Comparison of ENCODE assay signal across 8 cellular contexts in genomic region chr9:14321517-14322125, GRCh38. TPM values are rescaled to one million over a fixed set of nuclear protein-coding genes. Genes with fewer than 3 reads are reported as not detected.
DNase-seq lines count a peak whose midpoint lies in the region; ATAC-seq, FAIRE-seq and TF ChIP-seq lines count a peak whose summit lies in the region.

No MANE protein-coding gene starts in this region.

- peaks cover 22% of the 10 kb centered on the region for H3K4me1 Mint-ChIP-seq in T-helper 17 cell

- peaks cover 23% of the 10 kb centered on the region for H3K27me3 Mint-ChIP-seq in T-helper 17 cell

- peak overlapping the region; percentile 94 for H3K4me3 Mint-ChIP-seq in T-helper 17 cell

- peak; percentile 57 for DNase-seq in NCI-H2171 treated with DMSO at 0.1 percent for 48 hours (lab: John Stamatoyannopoulos, UW)
- DNase-seq in NCI-H2171 (lab: John Stamatoyannopoulos, UW), result no peak
- no peak for DNase-seq in T-helper 17 cell
- DNase-seq in spleen, result no peak
- DNase-seq in CD1c-positive myeloid dendritic cell (ENCODE audit: extremely low spot score), result no peak
- DNase-seq in UCSD-AML1 (lab: John Stamatoyannopoulos, UW; ENCODE audit: unreplicated experiment), result no peak
- no peak for DNase-seq in urothelium cell line (ENCODE audit: low spot score)

- no peak for TF ChIP-seq POLR2A in gastroesophageal sphincter (IDR thresholded peaks at IDR 0.05)
- TF ChIP-seq POLR2A in spleen (IDR thresholded peaks at IDR 0.05), result no peak

- H3K4me1 ChIP-seq in gastroesophageal sphincter (peaks cover 10 to 77% (median 17%) of the 10 kb centered on the region in 3 donors), spleen (peaks cover 3 to 64% (median 35%) of the 10 kb centered on the region in 6 donors)

- peak overlapping the region; percentile 37 to 100 (median 94) for H3K27ac ChIP-seq in gastroesophageal sphincter
- peak overlapping the region in 7 of 8 donors; percentile 85 to 94 (median 91) for H3K27ac ChIP-seq in spleen

- ATAC-seq in T-helper 17 cell (no peak), gastroesophageal sphincter (no peak)

- peaks cover 4% of the 10 kb centered on the region for H3K36me3 Mint-ChIP-seq in T-helper 17 cell (ENCODE audit: low read depth)

- no peak for FAIRE-seq in urothelium cell line (lab: Jason Lieb, UNC)

- WGBS in gastroesophageal sphincter (ENCODE audit: low coverage in 1 of 2), 2 donors, result 1 to 2% methylated on average over 9 of the region's 9 CpGs
- WGBS in spleen, 5 donors, result 15 to 29% (median 22%) methylated on average over 9 of the region's 9 CpGs

- H3K4me3 ChIP-seq in gastroesophageal sphincter (peak overlapping the region; percentile 56 to 80), spleen (peak overlapping the region; percentile 61 to 90 (median 76))

- TF ChIP-seq CTCF in gastroesophageal sphincter (IDR thresholded peaks at IDR 0.05), result no peak
- TF ChIP-seq CTCF in spleen (IDR thresholded peaks at IDR 0.05 in 8 of 11, conservative IDR thresholded peaks at IDR 0.05 in 3 of 11), result no peak

- peak overlapping the region; percentile 6 for H3K27ac Mint-ChIP-seq in T-helper 17 cell

- H3K27me3 ChIP-seq in gastroesophageal sphincter (no peaks in the 10 kb centered on the region), spleen (replicated peaks in 1 of 7) (peaks cover 0 to 40% (median 0%) of the 10 kb centered on the region in 7 donors)

- H3K36me3 ChIP-seq in gastroesophageal sphincter (no peaks in the 10 kb centered on the region), spleen (no peaks in the 10 kb centered on the region)

- intact Hi-C loops in spleen (cut with DNase I; ENCODE audit: low total_unique reads), result no loop called here

- TF ChIP-seq EP300 in gastroesophageal sphincter (IDR thresholded peaks at IDR 0.05), result no peak

- H3K9me3 ChIP-seq in T-helper 17 cell (ENCODE audit: control insufficient read depth, low read length, poor library complexity, severe bottlenecking), result no peaks in the 10 kb centered on the region
- no peaks in the 10 kb centered on the region for H3K9me3 ChIP-seq in gastroesophageal sphincter
- H3K9me3 ChIP-seq in spleen, result no peaks in the 10 kb centered on the region

RNA-seq across cellular contexts. Expression of gene NFIB, which starts 7.7 kb away (rescaled TPM):
- total RNA-seq in T-helper 17 cell (under 1 TPM; 0.12 to 0.76 TPM), gastroesophageal sphincter (10 to 100 TPM; 61.0 to 68.3 (median 65.4) TPM), spleen (10 to 100 TPM; 45.1 to 96.8 (median 56.3) TPM)
- 1 to 10 TPM; 3.6 to 5.6 (median 3.6) TPM for polyA plus RNA-seq in spleen

Comparison
In these comparisons a context has a peak if more than half of its experiments do, and no peak if none do; other contexts are left out.
1. RNA of gene NFIB, which starts 7.7 kb away (total RNA-seq): 61.0 to 68.3 TPM in gastroesophageal sphincter and 45.1 to 96.8 TPM in spleen; 0.12 to 0.76 TPM in T-helper 17 cell; every median in the first group is over 10 times any median in the second.